ENCODE assay signal across 8 cellular contexts in the genomic region with DNA sequence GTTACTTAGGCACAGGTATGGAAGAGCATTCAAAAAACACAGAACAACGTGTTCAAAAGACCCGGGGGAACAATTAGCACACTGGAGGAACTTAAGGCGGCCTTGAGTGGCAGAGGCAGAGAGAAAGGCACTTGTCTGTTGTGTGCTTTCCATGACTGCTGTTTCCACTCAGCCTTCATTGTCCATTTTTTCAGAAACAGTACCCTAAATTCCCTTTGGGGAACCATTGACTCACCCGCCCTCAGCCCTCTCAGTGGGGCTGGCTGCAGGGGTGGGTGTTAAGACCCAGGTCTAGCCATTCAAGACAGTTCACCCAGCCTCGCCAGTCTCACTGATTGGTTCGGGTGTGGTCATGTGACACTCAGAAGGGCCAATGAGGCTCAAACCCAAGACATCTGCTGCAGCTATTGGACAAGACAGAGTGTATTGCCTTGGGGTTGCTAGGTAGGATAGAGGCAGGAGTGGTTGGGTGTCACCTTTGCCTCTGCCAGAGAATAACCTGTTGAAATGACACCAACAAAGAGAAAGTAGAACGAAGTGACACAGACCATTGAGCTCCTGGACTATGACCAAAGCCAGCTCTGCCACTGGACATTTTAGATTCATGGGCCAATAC. TPM values are rescaled to one million over a fixed set of nuclear protein-coding genes. Genes with fewer than 3 reads are reported as not detected.
DNase-seq lines count a peak whose midpoint lies in the region; ATAC-seq and TF ChIP-seq lines count a peak whose summit lies in the region.

No MANE protein-coding gene starts in this region.

- H3K36me3 Mint-ChIP-seq in chondrocyte (ENCODE audit: low read depth), result no peaks in the 10 kb centered on the region

- no peaks in the 10 kb centered on the region for H3K27me3 Mint-ChIP-seq in chondrocyte (ENCODE audit: low read depth)

- peak; percentile 67 for DNase-seq in activated CD4-positive, alpha-beta T cell treated with anti-CD3 and anti-CD28 coated beads for 48 hours
- DNase-seq in activated CD4-positive, alpha-beta T cell treated with anti-CD3 and anti-CD28 coated beads for 1 hour, result no peak
- DNase-seq in HT1080 (ENCODE audit: low read depth) (peak; percentile 69), RWPE2 (ENCODE audit: low spot score) (no peak), chondrocyte (ENCODE audit: low spot score) (peak; percentile 35), NCI-H1105 treated with DMSO at 0.1 percent for 48 hours (lab: John Stamatoyannopoulos, UW) (no peak)
- DNase-seq in stimulated activated CD4-positive, alpha-beta T cell treated with anti-CD3 and anti-CD28 coated beads, Interleukin-2, amount 100 ng/mL, for 4 hours (ENCODE audit: low read depth), result peak; percentile 8

- no peak overlapping the region for H3K4me3 ChIP-seq in RWPE2 (ENCODE audit: severe bottlenecking)

- H3K36me3 ChIP-seq in RWPE2 (ENCODE audit: low read depth), result no peaks in the 10 kb centered on the region

- ATAC-seq in GM21786 (IDR thresholded peaks at IDR 0.05; ENCODE audit: unreplicated experiment) (peak; percentile 97), RWPE2 (ENCODE audit: low read depth) (peak; percentile 94)

- no peak overlapping the region for H3K27ac ChIP-seq in RWPE2 (ENCODE audit: poor library complexity, severe bottlenecking)

- H3K9me3 Mint-ChIP-seq in chondrocyte (ENCODE audit: low read depth), result no peaks in the 10 kb centered on the region

- H3K27ac Mint-ChIP-seq in chondrocyte (ENCODE audit: unreplicated experiment), result no peak overlapping the region

- H3K4me1 Mint-ChIP-seq in chondrocyte (ENCODE audit: low read depth), result peaks cover 6% of the 10 kb centered on the region

- no peaks in the 10 kb centered on the region for H3K27me3 ChIP-seq in RWPE2 (ENCODE audit: insufficient read depth, poor library complexity, severe bottlenecking)

- TF ChIP-seq CTCF in RWPE2 (IDR thresholded peaks at IDR 0.05; ENCODE audit: poor library complexity, severe bottlenecking) (no peak), chondrocyte (IDR thresholded peaks at IDR 0.05) (no peak)

- H3K4me3 Mint-ChIP-seq in chondrocyte (ENCODE audit: unreplicated experiment), result no peak overlapping the region

- no peaks in the 10 kb centered on the region for H3K9me3 ChIP-seq in RWPE2 (ENCODE audit: severe bottlenecking)

- H3K4me1 ChIP-seq in RWPE2 (ENCODE audit: insufficient read depth, poor library complexity, severe bottlenecking), result no peaks in the 10 kb centered on the region

RNA-seq across cellular contexts. Expression of gene CEP20, which starts 19.6 kb away (rescaled TPM):
- total RNA-seq in HT1080 (2014; rRNA removed; shearing (Covaris generic)), result 30.9 and 37.0 TPM in 2 replicates
- polyA plus RNA-seq in HT1080 (2015; cell fraction: cytosol; rRNA removed), result 48.6 and 54.8 TPM in 2 replicates
- polyA plus RNA-seq in HT1080 (2015; cell fraction: nucleus; rRNA removed), result 24.7 and 27.6 TPM in 2 replicates
- total RNA-seq in chondrocyte, result 16.4 to 25.5 TPM (median 19.7 TPM) in 3 replicates

RNA-seq across cellular contexts. Expression of gene ABCC1, which starts 41.4 kb away (rescaled TPM):
- total RNA-seq in HT1080 (2014; rRNA removed; shearing (Covaris generic)), result 10.4 and 13.3 TPM in 2 replicates
- polyA plus RNA-seq in HT1080 (2015; cell fraction: cytosol; rRNA removed), result 16.6 and 20.7 TPM in 2 replicates
- polyA plus RNA-seq in HT1080 (2015; cell fraction: nucleus; rRNA removed), result 41.0 and 41.4 TPM in 2 replicates
- 47.9 to 118 TPM (median 48.3 TPM) in 3 replicates for total RNA-seq in chondrocyte

RNA-seq across cellular contexts. Expression of gene MYH11, which starts 51.1 kb away (rescaled TPM):
- total RNA-seq in HT1080 (2014; rRNA removed; shearing (Covaris generic)), result 0.03 TPM in 2 replicates
- polyA plus RNA-seq in HT1080 (2015; cell fraction: cytosol; rRNA removed), result 0.01 TPM in 1 of 2 replicates, not detected in the other
- not detected in 2 replicates for polyA plus RNA-seq in HT1080 (2015; cell fraction: nucleus; rRNA removed)
- 4.8 to 58.3 TPM (median 57.8 TPM) in 3 replicates for total RNA-seq in chondrocyte

Comparison
In these comparisons a context has a peak if more than half of its experiments do, and no peak if none do; other contexts are left out.
1. DNase-seq: peak in activated CD4-positive, alpha-beta T cell treated with anti-CD3 and anti-CD28 coated beads for 48 hours (single experiment), HT1080 (single experiment), chondrocyte (single experiment) and stimulated activated CD4-positive, alpha-beta T cell treated with anti-CD3 and anti-CD28 coated beads, Interleukin-2, amount 100 ng/mL, for 4 hours (single experiment); none in activated CD4-positive, alpha-beta T cell treated with anti-CD3 and anti-CD28 coated beads for 1 hour (single experiment), RWPE2 (single experiment) and NCI-H1105 treated with DMSO at 0.1 percent for 48 hours (single experiment).